In the genomic region with DNA sequence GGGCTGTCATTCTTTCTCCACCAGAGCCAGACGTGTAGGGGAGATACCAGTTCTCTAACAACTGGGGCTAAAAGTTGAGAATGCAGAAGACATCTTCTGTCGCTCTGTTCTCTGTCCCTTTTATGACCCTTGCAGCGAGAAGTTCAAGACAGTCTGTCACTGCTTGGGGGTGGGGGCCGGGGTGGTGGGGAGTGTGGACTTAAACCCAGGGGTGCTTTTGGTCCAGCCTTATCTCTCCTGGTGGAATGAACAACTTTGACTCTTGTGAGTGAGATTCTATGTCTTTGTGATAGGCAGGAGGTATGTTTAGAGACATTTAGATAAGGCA, we compare ENCODE assay signal across 18 cellular contexts. TPM values are rescaled to one million over a fixed set of nuclear protein-coding genes. Genes with fewer than 3 reads are reported as not detected.
DNase-seq lines count a peak whose midpoint lies in the region; ATAC-seq, FAIRE-seq and TF ChIP-seq lines count a peak whose summit lies in the region.
"Had no signal": no experiment of that assay in that cellular context is flagged by ENCODE, and none has a peak within 500 bp of the region (broad histone marks: within the 10 kb centered on the region; RNA-seq: fewer than 3 reads in every experiment).

No MANE protein-coding gene starts in this region.

- H3K9me3 Mint-ChIP-seq in nephron progenitor cell: no peaks in the 10 kb centered on the region
- H3K9me3 Mint-ChIP-seq: CD8-positive, alpha-beta T cell had no signal

- no peak for TF ChIP-seq POLR2A in A549 (IDR thresholded peaks at IDR 0.05; ENCODE audit: low read length)
- no peak for TF ChIP-seq POLR2A in gastroesophageal sphincter (IDR thresholded peaks at IDR 0.05)

- 61% methylated on average over 4 of the region's 4 CpGs for WGBS in A549 (ENCODE audit: missing lambda C conversion rate)
- WGBS in gastroesophageal sphincter (ENCODE audit: low coverage in 1 of 2), 2 donors: 67% methylated on average over 4 of the region's 4 CpGs; no CpG with 5 or more reads in 1 of the 2 donors

- in situ Hi-C loops in G401 (cut with HindIII; ENCODE audit: low sequenced_read_pairs): no loop called here

- no peak for ATAC-seq in A549
- ATAC-seq in gastroesophageal sphincter: no peak
- ATAC-seq: CD8-positive, alpha-beta T cell had no signal

- no peak for FAIRE-seq in A549 (lab: Jason Lieb, UNC)
- FAIRE-seq: pancreas had no signal

- no peak overlapping the region for H3K4me3 Mint-ChIP-seq in nephron progenitor cell
- H3K4me3 Mint-ChIP-seq: CD8-positive, alpha-beta T cell had no signal

- H3K4me3 ChIP-seq in A549 (no peak overlapping the region), adipocyte (ENCODE audit: low read length) (peak overlapping the region; percentile 79), gastroesophageal sphincter (no peak overlapping the region), skeletal muscle satellite cell (ENCODE audit: low read length) (no peak overlapping the region)
- H3K4me3 ChIP-seq: pancreas had no signal

- H3K4me2 ChIP-seq in A549: peak overlapping the region; percentile 37; the same call in 2 of the 3 replicates
- peak overlapping the region; percentile 51 for H3K4me2 ChIP-seq in skeletal muscle satellite cell (ENCODE audit: low read length)

- POLR2A ChIA-PET in A549 (lab: Yijun Ruan, JAX): no interaction called here

- H3K27me3 ChIP-seq in adipocyte (replicated peaks; ENCODE audit: control insufficient read depth, insufficient read depth, low read length): no peaks in the 10 kb centered on the region
- no peaks in the 10 kb centered on the region for H3K27me3 ChIP-seq in gastroesophageal sphincter
- H3K27me3 ChIP-seq in skeletal muscle satellite cell (ENCODE audit: control insufficient read depth, insufficient read depth, low read length): peaks cover 21% of the 10 kb centered on the region
- H3K27me3 ChIP-seq: brain microvascular endothelial cell, pancreas had no signal

- H3K36me3 Mint-ChIP-seq in nephron progenitor cell (ENCODE audit: low read depth): no peaks in the 10 kb centered on the region
- H3K36me3 Mint-ChIP-seq: CD8-positive, alpha-beta T cell had no signal

- H3K9ac ChIP-seq in adipocyte (ENCODE audit: low read length) (peak overlapping the region; percentile 77), skeletal muscle satellite cell (ENCODE audit: low read depth, low read length) (no peak overlapping the region)

- CTCF ChIA-PET in A549 (lab: Yijun Ruan, JAX): interaction anchor here (0.7 to 1.6 kb wide), 2 partner anchors 18 to 324 kb away, joined by 3 read pairs; no protein-coding TSS in a partner anchor

- TF ChIP-seq CTCF in A549 (IDR thresholded peaks at IDR 0.05) (no peak), gastroesophageal sphincter (IDR thresholded peaks at IDR 0.05) (no peak), nephron progenitor cell (IDR thresholded peaks at IDR 0.05) (no peak)

- H3K27ac Mint-ChIP-seq in nephron progenitor cell: no peak overlapping the region
- H3K27ac Mint-ChIP-seq: CD8-positive, alpha-beta T cell had no signal

- H3K4me1 ChIP-seq in A549 (peaks cover 13% of the 10 kb centered on the region; the same call in 2 of the 3 replicates), adipocyte (ENCODE audit: control insufficient read depth, insufficient read depth, low read length) (peaks cover 37% of the 10 kb centered on the region), gastroesophageal sphincter (peaks cover 0 to 10% (median 0%) of the 10 kb centered on the region in 3 donors), skeletal muscle satellite cell (ENCODE audit: control insufficient read depth, insufficient read depth, low read length) (peaks cover 9% of the 10 kb centered on the region)
- H3K4me1 ChIP-seq: pancreas had no signal

- H3K9me3 ChIP-seq in A549 (no peaks in the 10 kb centered on the region), adipocyte (ENCODE audit: control insufficient read depth, low read length) (peaks cover 7% of the 10 kb centered on the region), gastroesophageal sphincter (no peaks in the 10 kb centered on the region), skeletal muscle satellite cell (replicated peaks; ENCODE audit: low read length) (no peaks in the 10 kb centered on the region)
- H3K9me3 ChIP-seq: pancreas had no signal

- TF ChIP-seq EP300 in A549 (IDR thresholded peaks at IDR 0.05): no peak
- no peak for TF ChIP-seq EP300 in gastroesophageal sphincter (IDR thresholded peaks at IDR 0.05)

- DNase-seq in A549 (ENCODE audit: low read depth in 1 of 2, low spot score in 1 of 2): no peak
- DNase-seq in adipocyte (ENCODE audit: low read depth): no peak
- no peak for DNase-seq in NCI-H748 (lab: John Stamatoyannopoulos, UW; ENCODE audit: unreplicated experiment)
- DNase-seq in G401 (ENCODE audit: low spot score): no peak
- no peak for DNase-seq in DMS79 (lab: John Stamatoyannopoulos, UW)
- no peak for DNase-seq in nephron progenitor cell
- DNase-seq: activated CD4-positive, alpha-beta T cell treated with anti-CD3 and anti-CD28 coated beads, Interleukin-2, amount 50 U/mL, for 4 hours; activated naive CD4-positive, alpha-beta T cell treated with anti-CD3 and anti-CD28 coated beads, Interleukin-2, amount 50 U/mL, for 16 hours; CD8-positive, alpha-beta T cell; effector CD4-positive, alpha-beta T cell; left cardiac atrium; NCI-H1694; NCI-H226 had no signal

- H3K27ac ChIP-seq in A549 (peak overlapping the region in 1 of 2 experiments; percentile 16; a peak in 1 of 6 replicates), gastroesophageal sphincter (peak overlapping the region in 3 of 4 donors; percentile 40 to 60 (median 53))
- H3K27ac ChIP-seq: brain microvascular endothelial cell, pancreas had no signal

- TF ChIP-seq RAD21 in A549 (conservative IDR thresholded peaks at IDR 0.05 in 1 of 2, IDR thresholded peaks at IDR 0.05 in 1 of 2): no peak

- peaks cover 22% of the 10 kb centered on the region for H3K4me1 Mint-ChIP-seq in nephron progenitor cell

- peaks cover 3% of the 10 kb centered on the region for H3K27me3 Mint-ChIP-seq in nephron progenitor cell (ENCODE audit: low read depth, poor library complexity)

- H3K36me3 ChIP-seq in adipocyte (ENCODE audit: control insufficient read depth, insufficient read depth, low read length, severe bottlenecking) (no peaks in the 10 kb centered on the region), gastroesophageal sphincter (no peaks in the 10 kb centered on the region), skeletal muscle satellite cell (ENCODE audit: insufficient read depth, low read length) (no peaks in the 10 kb centered on the region)
- H3K36me3 ChIP-seq: brain microvascular endothelial cell, pancreas had no signal

TF ChIP-seq in A549, 52 proteins besides CTCF, POLR2A, EP300 and RAD21:
- no peak for TF ChIP-seq CHD2 (IDR thresholded peaks at IDR 0.05; ENCODE audit: low read length, partially characterized antibody)
- no peak for TF ChIP-seq EHF (CRISPR knock-in tag; IDR thresholded peaks at IDR 0.05)

RNA-seq across cellular contexts. Expression of a gene that starts 0.8 kb away (rescaled TPM):
- polyA plus RNA-seq in A549 (2011; rRNA removed): 2.8 and 3.1 TPM in 2 replicates
- polyA plus RNA-seq in A549 (2012; cell fraction: cytosol; rRNA removed): 0.25 and 0.34 TPM in 2 replicates
- polyA plus RNA-seq in A549 (2012; cell fraction: nucleus; rRNA removed): 0.14 and 0.58 TPM in 2 replicates
- 0.15 to 0.36 TPM (median 0.28 TPM) in 3 replicates for polyA plus RNA-seq in A549 (2017; fragmentation: RNase III; extraction: RNeasy Plus Mini Kit Qiagen cat#74134 plus additional on column Dnase treatment)
- 2.7 and 3.6 TPM in 2 replicates for polyA minus RNA-seq in A549 (2011; rRNA and poly(A)+ RNA removed)
- total RNA-seq in gastroesophageal sphincter: 100 to 1,000 TPM; 123 to 541 (median 380) TPM
- total RNA-seq in skeletal muscle satellite cell (2012; rRNA removed): 1.3 and 9.8 TPM in 2 replicates
- 1.3 and 2.9 TPM in 2 replicates for total RNA-seq in G401 (2014; rRNA removed; shearing (Covaris generic))
- total RNA-seq: CD8-positive, alpha-beta T cell; M059J had no signal

RNA-seq across cellular contexts. Expression of a gene that starts 41.4 kb away (rescaled TPM):
- polyA plus RNA-seq in A549 (2011; rRNA removed) (44.0 and 47.3 TPM in 2 replicates), A549 (2017; fragmentation: RNase III; extraction: RNeasy Plus Mini Kit Qiagen cat#74134 plus additional on column Dnase treatment) (13.4 to 14.8 TPM (median 13.9 TPM) in 3 replicates)
- polyA plus RNA-seq in A549 (2012; cell fraction: cytosol; rRNA removed): 7.3 and 10.7 TPM in 2 replicates
- 7.3 and 11.3 TPM in 2 replicates for polyA plus RNA-seq in A549 (2012; cell fraction: nucleus; rRNA removed)
- 24.4 and 28.1 TPM in 2 replicates for polyA minus RNA-seq in A549 (2011; rRNA and poly(A)+ RNA removed)
- 100 to 1,000 TPM in 1 of 4 donors, 10 to 100 TPM in 3; 63.1 to 472 (median 80.7) TPM for total RNA-seq in gastroesophageal sphincter
- total RNA-seq in skeletal muscle satellite cell (2012; rRNA removed): 78.8 and 81.5 TPM in 2 replicates
- 103 and 133 TPM in 2 replicates for total RNA-seq in G401 (2014; rRNA removed; shearing (Covaris generic))

Comparison
In these comparisons a context has a peak if more than half of its experiments do, and no peak if none do; other contexts are left out.
1. RNA of a gene that starts 0.8 kb away (total RNA-seq): 123 to 541 TPM in gastroesophageal sphincter; 1.3 to 2.9 TPM in G401; every median in the first group is over 10 times any median in the second.